Comparison of ENCODE assay signal across 8 cellular contexts in genomic region chr7:122885583-122886356, GRCh38.
DNase-seq lines count a peak whose midpoint lies in the region; ATAC-seq, FAIRE-seq and TF ChIP-seq lines count a peak whose summit lies in the region.

No MANE protein-coding gene starts in this region.

- peak; percentile 52 for DNase-seq in AG08395 (ENCODE audit: low spot score)
- peak; percentile 76 for DNase-seq in NCI-H69 (lab: John Stamatoyannopoulos, UW)
- peak; percentile 60 for DNase-seq in choroid plexus epithelial cell (ENCODE audit: low read depth)
- peak; percentile 79 for DNase-seq in left kidney (ENCODE audit: low read depth, low spot score)
- peak; percentile 37 for DNase-seq in superior temporal gyrus (ENCODE audit: extremely low spot score)
- no peak for DNase-seq in D721Med (ENCODE audit: insufficient read length, low spot score)

- peak overlapping the region; percentile 92 for H3K4me3 ChIP-seq in choroid plexus epithelial cell (ENCODE audit: low read depth, low read length)

- FAIRE-seq in D721Med (lab: Jason Lieb, UNC) = no peak

- TF ChIP-seq CTCF in choroid plexus epithelial cell (conservative IDR thresholded peaks at IDR 0.05; ENCODE audit: low read depth, low read length) (peak; percentile 42), D721Med (IDR thresholded peaks at IDR 0.05; ENCODE audit: insufficient read depth, missing control alignments) (no peak)

- ATAC-seq in GM18508 (IDR thresholded peaks at IDR 0.05; ENCODE audit: insufficient read depth, unreplicated experiment) = peak; percentile 13
- peak; percentile 36 for ATAC-seq in HG02938 (IDR thresholded peaks at IDR 0.05; ENCODE audit: unreplicated experiment)
